10 cellular contexts compared by ENCODE assay signal in the genomic region with DNA sequence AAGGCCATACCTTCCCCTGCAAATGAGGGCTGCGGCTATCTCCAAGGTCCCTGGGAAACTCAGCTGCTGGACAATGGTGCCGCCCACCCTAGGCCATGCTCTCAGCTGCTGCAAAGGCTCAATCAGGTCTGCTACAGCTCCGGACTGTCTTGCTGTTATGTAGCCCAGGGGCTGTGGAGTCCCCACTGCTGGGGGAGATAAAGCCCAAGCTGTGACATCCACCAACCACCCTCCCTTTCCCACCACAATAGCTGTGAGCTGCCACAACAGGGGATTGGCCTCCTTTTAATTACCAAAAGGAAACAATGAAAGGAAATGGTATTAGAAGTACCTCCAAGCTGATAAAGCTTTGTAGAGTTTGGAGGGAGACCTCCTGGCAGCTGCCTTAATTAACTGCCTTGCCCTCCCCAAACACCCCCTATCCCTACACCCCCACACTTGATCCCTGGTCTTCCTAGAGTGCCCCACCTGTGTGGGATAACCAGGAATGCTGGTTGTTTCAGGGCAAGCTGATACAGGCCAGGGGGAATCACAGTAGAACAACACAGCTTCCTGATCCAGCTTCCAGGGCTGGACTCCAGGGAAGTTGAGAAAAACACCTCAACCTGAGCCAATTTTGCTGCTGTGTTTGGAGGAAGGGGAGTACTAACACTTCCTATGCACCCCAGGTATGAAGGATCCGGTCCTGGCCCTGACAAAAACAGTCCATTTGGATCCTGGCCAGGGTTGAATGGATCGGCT. TPM values are rescaled to one million over a fixed set of nuclear protein-coding genes. Genes with fewer than 3 reads are reported as not detected.
DNase-seq lines count a peak whose midpoint lies in the region; ATAC-seq and TF ChIP-seq lines count a peak whose summit lies in the region.
"Had no signal": no experiment of that assay in that cellular context is flagged by ENCODE, and none has a peak within 500 bp of the region (broad histone marks: within the 10 kb centered on the region; RNA-seq: fewer than 3 reads in every experiment).

A gene (minus strand): TSS at position 260 of the 741 bp plus-strand sequence. CDS start 1,474 bp downstream, outside the sequence.

- peak within 1 kb of the TSS; percentile 65 for H2BK15ac ChIP-seq in neuronal stem cell (ENCODE audit: low read length)

- TF ChIP-seq POLR2A in body of pancreas (IDR thresholded peaks at IDR 0.05) (peak in 2 of 3 donors; percentile 40), upper lobe of left lung (IDR thresholded peaks at IDR 0.05) (peak in 2 of 4 donors; percentile 54)

- H3K4me1 Mint-ChIP-seq in activated naive CD4-positive, alpha-beta T cell treated with anti-CD3 and anti-CD28 coated beads, Interleukin-2, amount 10 ng/mL, durations not matched to agents 7 days and 5 days, result no peaks in the 10 kb centered on the region

- no peaks in the 10 kb centered on the region for H3K4me1 ChIP-seq in body of pancreas
- H3K4me1 ChIP-seq in neuronal stem cell (ENCODE audit: control insufficient read depth in 2 of 2, insufficient read depth in 1 of 2, low read depth in 1 of 2, low read length in 2 of 2), result peaks cover 0 to 22% of the 10 kb centered on the region in 2 donors
- H3K4me1 ChIP-seq in upper lobe of left lung, result no peaks in the 10 kb centered on the region

- H2BK120ac ChIP-seq in neuronal stem cell (ENCODE audit: low read depth, low read length), result no peak within 1 kb of the TSS

- H3K4ac ChIP-seq in neuronal stem cell (ENCODE audit: low read length), result no peak within 1 kb of the TSS

- H3K79me1 ChIP-seq in neuronal stem cell (ENCODE audit: low read depth, low read length), result no peaks in the 10 kb centered on the region

- H2AFZ ChIP-seq in neuronal stem cell (ENCODE audit: low read length), result peak within 1 kb of the TSS; percentile 65

- H3K9me3 Mint-ChIP-seq in activated naive CD4-positive, alpha-beta T cell treated with anti-CD3 and anti-CD28 coated beads, Interleukin-2, amount 10 ng/mL, durations not matched to agents 7 days and 5 days, result no peaks in the 10 kb centered on the region

- 45 to 49% methylated on average over 4 to 5 of the region's 5 CpGs for WGBS in body of pancreas, 2 donors
- no CpG with 5 or more reads among the region's 5 CpGs for WGBS in neuronal stem cell (ENCODE audit: extremely low coverage in 2 of 2, insufficient read length in 2 of 2, insufficient replicate concordance in 1 of 2), 2 donors
- whole genome bisulfite sequencing in upper lobe of left lung, 2 donors, result 43 to 66% methylated on average over 4 to 5 of the region's 5 CpGs

- H3K4me3 Mint-ChIP-seq in activated naive CD4-positive, alpha-beta T cell treated with anti-CD3 and anti-CD28 coated beads, Interleukin-2, amount 10 ng/mL, durations not matched to agents 7 days and 5 days, result no peak within 1 kb of the TSS

- intact Hi-C loops in body of pancreas (cut with DNase I) (no loop called here), Right ventricle myocardium superior (cut with DNase I) (no loop called here)

- H3K4me2 ChIP-seq in neuronal stem cell (ENCODE audit: insufficient read depth, low read length, poor library complexity, severe bottlenecking), result no peak within 1 kb of the TSS

- H2BK5ac ChIP-seq in neuronal stem cell (ENCODE audit: low read length), result peak within 1 kb of the TSS; percentile 7

- peak within 1 kb of the TSS; percentile 78 for H2BK12ac ChIP-seq in neuronal stem cell (ENCODE audit: low read length)

- H3K9me3 ChIP-seq in body of pancreas (no peaks in the 10 kb centered on the region), neuronal stem cell (replicated peaks in 1 of 2; ENCODE audit: control insufficient read depth in 2 of 2, insufficient read depth in 1 of 2, low read depth in 1 of 2, low read length in 2 of 2) (no peaks in the 10 kb centered on the region), upper lobe of left lung (no peaks in the 10 kb centered on the region)

- no peak for TF ChIP-seq EP300 in upper lobe of left lung (IDR thresholded peaks at IDR 0.05)

- no peaks in the 10 kb centered on the region for H3K36me3 Mint-ChIP-seq in activated naive CD4-positive, alpha-beta T cell treated with anti-CD3 and anti-CD28 coated beads, Interleukin-2, amount 10 ng/mL, durations not matched to agents 7 days and 5 days

- no peak within 1 kb of the TSS for H3K27ac Mint-ChIP-seq in activated naive CD4-positive, alpha-beta T cell treated with anti-CD3 and anti-CD28 coated beads, Interleukin-2, amount 10 ng/mL, durations not matched to agents 7 days and 5 days

- H3K4me3 ChIP-seq in body of pancreas, result no peak within 1 kb of the TSS
- H3K4me3 ChIP-seq in neuronal stem cell (ENCODE audit: low read length in 2 of 2), result no peak within 1 kb of the TSS
- peak within 1 kb of the TSS; percentile 9 to 43 (median 37) for H3K4me3 ChIP-seq in upper lobe of left lung

- in situ Hi-C loops in GM13977 (cut with MboI; ENCODE audit: low pct_unique_long_range_greater_than_20kb, low sequenced_read_pairs, unreplicated experiment), result no loop called here

- CTCF ChIA-PET in activated naive CD4-positive, alpha-beta T cell treated with anti-CD3 and anti-CD28 coated beads, Interleukin-2, amount 10 ng/mL, durations not matched to agents 7 days and 5 days (lab: Charles Lee), result no interaction called here

- peak within 1 kb of the TSS; percentile 66 for H2AK5ac ChIP-seq in neuronal stem cell (ENCODE audit: low read depth, low read length)

- ATAC-seq in body of pancreas, result peak; percentile 38
- ATAC-seq in Right ventricle myocardium superior (ENCODE audit: poor library complexity), result peak; percentile 61
- ATAC-seq in upper lobe of left lung (ENCODE audit: low FRiP score in 2 of 2), result peak in 1 of 2 donors; percentile 69

- peaks cover 30% of the 10 kb centered on the region for H3K27me3 Mint-ChIP-seq in activated naive CD4-positive, alpha-beta T cell treated with anti-CD3 and anti-CD28 coated beads, Interleukin-2, amount 10 ng/mL, durations not matched to agents 7 days and 5 days

- H3K36me3 ChIP-seq in body of pancreas (replicated peaks in 1 of 2; ENCODE audit: insufficient read depth in 1 of 2, low read depth in 2 of 2) (no peaks in the 10 kb centered on the region), neuronal stem cell (replicated peaks in 1 of 2; ENCODE audit: control insufficient read depth in 2 of 2, insufficient read depth in 2 of 2, low read length in 2 of 2) (no peaks in the 10 kb centered on the region), upper lobe of left lung (no peaks in the 10 kb centered on the region)

- no peak within 1 kb of the TSS for H4K8ac ChIP-seq in neuronal stem cell (ENCODE audit: low read depth, low read length)

- DNase-seq in body of pancreas (no peak), Right ventricle myocardium superior (no peak), neuronal stem cell (ENCODE audit: low spot score) (no peak), upper lobe of left lung (no peak), GM13977 (ENCODE audit: low spot score) (no peak), RKO (ENCODE audit: low spot score) (no peak)
- DNase-seq in activated naive CD4-positive, alpha-beta T cell treated with anti-CD3 and anti-CD28 coated beads, Interleukin-2, amount 10 ng/mL, durations not matched to agents 7 days and 5 days, result no peak
- DNase-seq: DMS 273 treated with DMSO at 0.1 percent for 48 hours, NCI-H69, posterior cingulate gyrus had no signal

- H3K18ac ChIP-seq in neuronal stem cell (ENCODE audit: low read length), result peak within 1 kb of the TSS; percentile 66

- H3K27ac ChIP-seq in body of pancreas, result peak within 1 kb of the TSS in 3 of 4 donors; percentile 16 to 39 (median 37)
- H3K27ac ChIP-seq in neuronal stem cell (replicated peaks; ENCODE audit: low read length), result peak within 1 kb of the TSS; percentile 6
- peak within 1 kb of the TSS; percentile 75 to 93 (median 82) for H3K27ac ChIP-seq in upper lobe of left lung

- TF ChIP-seq CTCF in body of pancreas (IDR thresholded peaks at IDR 0.05) (no peak), upper lobe of left lung (IDR thresholded peaks at IDR 0.05) (no peak), GM13977 (IDR thresholded peaks at IDR 0.05; ENCODE audit: extremely low read depth, insufficient read depth, missing control alignments) (no peak)

- peak within 1 kb of the TSS; percentile 76 for H3K14ac ChIP-seq in neuronal stem cell (ENCODE audit: low read length)

- H4K91ac ChIP-seq in neuronal stem cell (ENCODE audit: low read depth, low read length, poor library complexity), result no peak within 1 kb of the TSS

- H3K9ac ChIP-seq in neuronal stem cell (ENCODE audit: low read depth, low read length, poor library complexity), result no peak within 1 kb of the TSS

- H3K27me3 ChIP-seq in body of pancreas, result no peaks in the 10 kb centered on the region
- peaks cover 0 to 33% (median 0%) of the 10 kb centered on the region in 3 experiments for H3K27me3 ChIP-seq in neuronal stem cell (ENCODE audit: control insufficient read depth in 3 of 3, insufficient read depth in 3 of 3, low read depth in 1 of 3, low read length in 3 of 3)
- H3K27me3 ChIP-seq in upper lobe of left lung, result no peaks in the 10 kb centered on the region

- H3K23ac ChIP-seq in neuronal stem cell (ENCODE audit: low read depth, low read length, poor library complexity), result no peak within 1 kb of the TSS

RNA-seq across cellular contexts. Expression of the gene that starts here (rescaled TPM):
- total RNA-seq in body of pancreas, result 10 to 100 TPM; 76.1 to 78.1 TPM
- 238 TPM for total RNA-seq in Right ventricle myocardium superior
- polyA plus RNA-seq in neuronal stem cell (2013, experiment 1 of 2), result 0.24 TPM
- polyA plus RNA-seq in neuronal stem cell (2013, experiment 2 of 2), result 0.25 TPM
- total RNA-seq in upper lobe of left lung, result 100 to 1,000 TPM; 292 to 543 (median 360) TPM

Comparison
In these comparisons a context has a peak if more than half of its experiments do, and no peak if none do; other contexts are left out.
1. H3K27ac ChIP-seq: peak in every context shown above with its lines; median percentile 82 in upper lobe of left lung; 37 in body of pancreas; 6 in neuronal stem cell.
2. H3K4me3 ChIP-seq: peak in upper lobe of left lung (4 of 4); none in body of pancreas (0 of 2) and neuronal stem cell (0 of 2).